ENCODE assay signal across 2 cellular contexts in the genomic region with DNA sequence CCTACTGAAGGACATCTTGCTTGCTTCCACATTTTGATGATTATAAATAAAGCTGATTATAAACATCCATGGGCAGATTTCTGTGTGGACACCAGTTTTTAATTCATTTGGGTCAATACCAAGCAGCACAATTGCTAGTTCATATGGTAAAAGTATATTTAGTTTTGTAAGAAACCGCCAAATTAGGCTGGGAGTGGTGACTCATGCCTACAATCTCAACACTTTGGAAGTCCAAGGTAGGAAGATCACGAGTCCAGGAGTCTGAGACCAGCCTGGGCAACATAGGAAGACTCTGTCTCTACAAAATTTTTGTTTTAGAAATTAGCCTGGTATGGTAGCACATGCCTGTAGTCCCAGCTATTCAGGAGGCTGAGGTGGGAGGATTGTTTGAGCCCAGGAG.
A peak's percentile ranks its signal among the peaks of the same experiment; 100 is the strongest.
TF ChIP-seq lines count a peak whose summit lies in the region.

No MANE protein-coding gene starts in this region.

TF ChIP-seq in IMR-90, 13 proteins besides CTCF, POLR2A, EP300 and RAD21:
- TF ChIP-seq CHD1 (IDR thresholded peaks at IDR 0.05; ENCODE audit: low read depth, low read length), result no peak
- 0 out of 2 replicates have a peak, but pooled peaks have one; percentile 10 for TF ChIP-seq FOS (IDR thresholded peaks at IDR 0.05; ENCODE audit: low read depth, low read length)

TF ChIP-seq in K562, 482 proteins besides CTCF, POLR2A, EP300 and RAD21:
- peak; percentile 34; the same call in 1 of the 2 replicates for TF ChIP-seq FOSL1 (tag; conservative IDR thresholded peaks at IDR 0.05)
- TF ChIP-seq, protein P1, sequence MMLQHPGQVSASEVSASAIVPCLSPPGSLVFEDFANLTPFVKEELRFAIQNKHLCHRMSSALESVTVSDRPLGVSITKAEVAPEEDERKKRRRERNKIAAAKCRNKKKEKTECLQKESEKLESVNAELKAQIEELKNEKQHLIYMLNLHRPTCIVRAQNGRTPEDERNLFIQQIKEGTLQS (IDR thresholded peaks at IDR 0.05), result peak; percentile 52
- TF ChIP-seq, protein P1 (CRISPR knock-in tag; conservative IDR thresholded peaks at IDR 0.05), result no peak
- TF ChIP-seq E2F8 (IDR thresholded peaks at IDR 0.05; ENCODE audit: low read depth, partially characterized antibody), result no peak
- TF ChIP-seq JUND (IDR thresholded peaks at IDR 0.05; ENCODE audit: borderline replicate concordance, low read depth, low read length), result peak; percentile 52; the same call in 1 of the 2 replicates
- TF ChIP-seq JUND (tag; IDR thresholded peaks at IDR 0.05; ENCODE audit: borderline replicate concordance, low read depth, low read length), result 0 out of 3 replicates have a peak, but pooled peaks have one; percentile 22
- no peak for TF ChIP-seq NR2C1 (IDR thresholded peaks at IDR 0.05)
- TF ChIP-seq NR2C1 (tag; IDR thresholded peaks at IDR 0.05), result no peak
- no peak for TF ChIP-seq NCOA2 (IDR thresholded peaks at IDR 0.05; ENCODE audit: partially characterized antibody in 2 of 2)
